In genomic region chr21:16004121-16004520, GRCh38 we compare ENCODE assay signal across 20 cellular contexts.
DNase-seq lines count a peak whose midpoint lies in the region; ATAC-seq, FAIRE-seq and TF ChIP-seq lines count a peak whose summit lies in the region.
"Had no signal": no experiment of that assay in that cellular context is flagged by ENCODE, and none has a peak within 500 bp of the region (broad histone marks: within the 10 kb centered on the region; RNA-seq: fewer than 3 reads in every experiment).

No MANE protein-coding gene starts in this region.

- no peak for TF ChIP-seq POLR2A in IMR-90 (IDR thresholded peaks at IDR 0.05; ENCODE audit: low read depth, low read length)

- no peak overlapping the region for H2AK9ac ChIP-seq in IMR-90 (replicated peaks; ENCODE audit: low read depth, low read length, poor library complexity)

- DNase-seq in IMR-90 (peak; percentile 24), astrocyte (ENCODE audit: low read depth) (no peak), fibroblast of villous mesenchyme (ENCODE audit: low read depth) (peak; percentile 35), skeletal muscle cell (ENCODE audit: low read depth) (peak; percentile 31), left ventricle myocardium superior (no peak), brain microvascular endothelial cell (no peak), WERI-Rb-1 (no peak)
- DNase-seq: C1 segment of cervical spinal cord, DMS79 treated with DMSO at 0.1 percent for 48 hours, KG1, NCI-H1417 treated with DMSO at 0.1 percent for 48 hours, NCI-H1930, NCI-H2171, NCI-H446, NCI-H748 treated with DMSO at 0.1 percent for 48 hours, Peyer's patch had no signal

- peak overlapping the region; percentile 80; the same call in 1 of the 2 replicates for H3K23ac ChIP-seq in IMR-90 (ENCODE audit: low read depth, low read length)

- H3K36me3 Mint-ChIP-seq in astrocyte (ENCODE audit: low read depth, unreplicated experiment): no peaks in the 10 kb centered on the region

- H4K20me1 ChIP-seq in IMR-90 (ENCODE audit: insufficient read depth, low read length): no peaks in the 10 kb centered on the region
- H4K20me1 ChIP-seq in astrocyte (ENCODE audit: insufficient read depth, low read length): no peaks in the 10 kb centered on the region

- no peaks in the 10 kb centered on the region for H3K36me3 ChIP-seq in IMR-90 (ENCODE audit: control insufficient read depth, insufficient read depth, low read length)
- H3K36me3 ChIP-seq in astrocyte (ENCODE audit: insufficient read depth, low read length): no peaks in the 10 kb centered on the region
- no peaks in the 10 kb centered on the region for H3K36me3 ChIP-seq in brain microvascular endothelial cell (replicated peaks)
- H3K36me3 ChIP-seq in WERI-Rb-1: no peaks in the 10 kb centered on the region
- H3K36me3 ChIP-seq: Peyer's patch had no signal

- no peak overlapping the region for H3K4me3 ChIP-seq in IMR-90 (ENCODE audit: insufficient read depth, low read depth, low read length)
- no peak overlapping the region for H3K4me3 ChIP-seq in astrocyte (ENCODE audit: insufficient read depth, low read depth, low read length)
- no peak overlapping the region for H3K4me3 ChIP-seq in fibroblast of villous mesenchyme (ENCODE audit: low read depth, low read length)
- no peak overlapping the region for H3K4me3 ChIP-seq in skeletal muscle cell (ENCODE audit: low read depth, low read length)
- H3K4me3 ChIP-seq in brain microvascular endothelial cell (ENCODE audit: low read depth, low read length): no peak overlapping the region
- no peak overlapping the region for H3K4me3 ChIP-seq in WERI-Rb-1 (ENCODE audit: low read depth, low read length)
- H3K4me3 ChIP-seq: A549, Peyer's patch had no signal

- no peak overlapping the region for H3K27ac Mint-ChIP-seq in astrocyte (ENCODE audit: unreplicated experiment)

- no peaks in the 10 kb centered on the region for H3K4me1 ChIP-seq in IMR-90 (ENCODE audit: control insufficient read depth, insufficient read depth, low read length)
- H3K4me1 ChIP-seq in astrocyte (ENCODE audit: insufficient read depth, low read length): no peaks in the 10 kb centered on the region
- H3K4me1 ChIP-seq: A549, Peyer's patch had no signal

- H3K9me3 ChIP-seq in IMR-90 (ENCODE audit: control insufficient read depth, insufficient read depth, low read length) (no peaks in the 10 kb centered on the region), astrocyte (ENCODE audit: insufficient read depth, low read depth, low read length) (no peaks in the 10 kb centered on the region), WERI-Rb-1 (ENCODE audit: severe bottlenecking) (no peaks in the 10 kb centered on the region)
- H3K9me3 ChIP-seq: A549, Peyer's patch had no signal

- in situ Hi-C loops in IMR-90 (cut with MboI; ENCODE audit: low sequenced_read_pairs): loop anchor here (5.0 kb wide), 1 partner anchor 323 kb away; no protein-coding TSS in a partner anchor
- in situ Hi-C loops in brain microvascular endothelial cell (cut with HindIII; ENCODE audit: low pct_ligation_motif_present, low sequenced_read_pairs): no loop called here

- no peak for TF ChIP-seq RAD21 in IMR-90 (IDR thresholded peaks at IDR 0.05; ENCODE audit: low read length)

- H3K79me1 ChIP-seq in IMR-90 (ENCODE audit: low read depth in 1 of 2, low read length in 2 of 2): no peaks in the 10 kb centered on the region

- CTCF ChIA-PET in IMR-90 (lab: Yijun Ruan, JAX): interaction anchor here (1.5 kb wide), 1 partner anchor 19 kb away, joined by 4 read pairs; no protein-coding TSS in a partner anchor

- no peak overlapping the region for H2AFZ ChIP-seq in IMR-90 (replicated peaks; ENCODE audit: low read length, poor library complexity)
- H2AFZ ChIP-seq in astrocyte (ENCODE audit: low read depth, low read length): peak overlapping the region; percentile 32

- no peak overlapping the region for H2AK5ac ChIP-seq in IMR-90 (ENCODE audit: low read depth, low read length)

- no peaks in the 10 kb centered on the region for H3K9me3 Mint-ChIP-seq in astrocyte (ENCODE audit: unreplicated experiment)

- H4K91ac ChIP-seq in IMR-90 (ENCODE audit: insufficient read depth, low read depth, low read length): no peak overlapping the region

- H3K9ac ChIP-seq in IMR-90 (ENCODE audit: low read depth, low read length) (no peak overlapping the region), astrocyte (ENCODE audit: low read length) (no peak overlapping the region)

- H2BK15ac ChIP-seq in IMR-90 (ENCODE audit: low read depth, low read length): no peak overlapping the region

- H3K9me1 ChIP-seq in IMR-90 (ENCODE audit: insufficient read depth, low read length): peaks cover 3% of the 10 kb centered on the region; the same call in 1 of the 2 replicates

- no peak overlapping the region for H4K5ac ChIP-seq in IMR-90 (ENCODE audit: low read depth, low read length)

- H3K14ac ChIP-seq in IMR-90 (replicated peaks; ENCODE audit: low read depth, low read length): no peak overlapping the region

- H3K4me3 Mint-ChIP-seq in astrocyte (ENCODE audit: unreplicated experiment): no peak overlapping the region

- H3K79me2 ChIP-seq in astrocyte (ENCODE audit: insufficient read depth, low read length): no peaks in the 10 kb centered on the region

- H3K4me1 Mint-ChIP-seq in astrocyte (ENCODE audit: low read depth, unreplicated experiment): no peaks in the 10 kb centered on the region

- no peak overlapping the region for H3K56ac ChIP-seq in IMR-90 (ENCODE audit: extremely low read depth, insufficient read depth, low read length)

- H2BK20ac ChIP-seq in IMR-90 (ENCODE audit: low read depth, low read length): no peak overlapping the region

- no peak overlapping the region for H3K4ac ChIP-seq in IMR-90 (ENCODE audit: low read depth, low read length)

- no peak overlapping the region for H4K8ac ChIP-seq in IMR-90 (ENCODE audit: low read depth in 2 of 2, low read length in 2 of 2)

- peak overlapping the region; percentile 2; the same call in 1 of the 2 replicates for H3K4me2 ChIP-seq in IMR-90 (ENCODE audit: low read depth, low read length)
- H3K4me2 ChIP-seq in astrocyte (ENCODE audit: low read length): no peak overlapping the region
- H3K4me2 ChIP-seq: A549 had no signal

- no peak overlapping the region for H3K18ac ChIP-seq in IMR-90 (ENCODE audit: low read depth, low read length)

- H3K27me3 ChIP-seq in IMR-90 (ENCODE audit: control insufficient read depth, insufficient read depth, low read length) (no peaks in the 10 kb centered on the region), astrocyte (ENCODE audit: insufficient read depth, low read length) (no peaks in the 10 kb centered on the region), brain microvascular endothelial cell (replicated peaks) (no peaks in the 10 kb centered on the region), WERI-Rb-1 (ENCODE audit: insufficient read depth, low read depth, severe bottlenecking) (no peaks in the 10 kb centered on the region)
- H3K27me3 ChIP-seq: Peyer's patch had no signal

- no TSS peak for BruUV-seq in IMR-90 (replicated peaks; lab: Mats Ljungman, UMichigan)

- H2BK5ac ChIP-seq in IMR-90 (ENCODE audit: low read depth, low read length, poor library complexity, severe bottlenecking): no peak overlapping the region

- no peak overlapping the region for H3K27ac ChIP-seq in IMR-90 (ENCODE audit: insufficient read depth, low read length)
- no peak overlapping the region for H3K27ac ChIP-seq in astrocyte (ENCODE audit: low read depth, low read length)
- no peak overlapping the region for H3K27ac ChIP-seq in brain microvascular endothelial cell
- H3K27ac ChIP-seq in WERI-Rb-1: no peak overlapping the region
- H3K27ac ChIP-seq: A549, Peyer's patch had no signal

- peak; percentile 32; the same call in 1 of the 2 replicates for ATAC-seq in IMR-90 (ENCODE audit: low read depth)
- ATAC-seq in left ventricle myocardium superior: no peak
- ATAC-seq in HG02759 (IDR thresholded peaks at IDR 0.05; ENCODE audit: unreplicated experiment): no peak
- ATAC-seq: A549, HCT116, Right ventricle myocardium inferior had no signal

- H3K27me3 Mint-ChIP-seq in astrocyte (ENCODE audit: low read depth, unreplicated experiment): no peaks in the 10 kb centered on the region

- no peak for FAIRE-seq in astrocyte (lab: Jason Lieb, UNC)
- FAIRE-seq: A549 had no signal

- POLR2A ChIA-PET in IMR-90 (lab: Charles Lee; ENCODE audit: unreplicated experiment): no interaction called here

- H2BK120ac ChIP-seq in IMR-90 (ENCODE audit: low read depth, low read length): no peak overlapping the region

- no peak for TF ChIP-seq CTCF in IMR-90 (conservative IDR thresholded peaks at IDR 0.05; ENCODE audit: low read depth, low read length)
- no peak for TF ChIP-seq CTCF in astrocyte (IDR thresholded peaks at IDR 0.05; ENCODE audit: insufficient read depth, low read depth, low read length)
- no peak for TF ChIP-seq CTCF in fibroblast of villous mesenchyme (IDR thresholded peaks at IDR 0.05; ENCODE audit: insufficient read depth, low read depth, low read length)
- no peak for TF ChIP-seq CTCF in brain microvascular endothelial cell (IDR thresholded peaks at IDR 0.05; ENCODE audit: low read depth, low read length, missing control alignments)
- no peak for TF ChIP-seq CTCF in WERI-Rb-1 (IDR thresholded peaks at IDR 0.05; ENCODE audit: low read depth, low read length)

- dilution Hi-C loops in IMR-90 (cut with HindIII; ENCODE audit: low sequenced_read_pairs, unreplicated experiment): no loop called here

- intact Hi-C loops in IMR-90 (cut with micrococcal nuclease) (loop anchor here (5.0 kb wide), 2 partner anchors 73 to 253 kb away; no protein-coding TSS in a partner anchor), left ventricle myocardium superior (cut with micrococcal nuclease) (no loop called here)

- WGBS in IMR-90 (ENCODE audit: extremely low coverage in 2 of 2, insufficient read length in 1 of 2), 2 experiments: no CpG with 5 or more reads among the region's 4 CpGs

TF ChIP-seq in IMR-90, 13 proteins besides CTCF, POLR2A, EP300 and RAD21 (continues in another document):
- TF ChIP-seq NFE2L2 (IDR thresholded peaks at IDR 0.05; ENCODE audit: low read depth, low read length) (no peak), CHD1 (IDR thresholded peaks at IDR 0.05; ENCODE audit: low read depth, low read length) (no peak), CEBPB (IDR thresholded peaks at IDR 0.05; ENCODE audit: low read depth, low read length) (no peak), SMC3 (IDR thresholded peaks at IDR 0.05; ENCODE audit: low read depth, low read length) (no peak), MAZ (IDR thresholded peaks at IDR 0.05; ENCODE audit: borderline replicate concordance, low read depth, low read length) (no peak), MAFK (IDR thresholded peaks at IDR 0.05; ENCODE audit: low read depth, low read length) (no peak), RFX5 (IDR thresholded peaks at IDR 0.05; ENCODE audit: low read depth, low read length) (no peak), FOS (IDR thresholded peaks at IDR 0.05; ENCODE audit: low read depth, low read length) (no peak)
- TF ChIP-seq, protein P1, sequence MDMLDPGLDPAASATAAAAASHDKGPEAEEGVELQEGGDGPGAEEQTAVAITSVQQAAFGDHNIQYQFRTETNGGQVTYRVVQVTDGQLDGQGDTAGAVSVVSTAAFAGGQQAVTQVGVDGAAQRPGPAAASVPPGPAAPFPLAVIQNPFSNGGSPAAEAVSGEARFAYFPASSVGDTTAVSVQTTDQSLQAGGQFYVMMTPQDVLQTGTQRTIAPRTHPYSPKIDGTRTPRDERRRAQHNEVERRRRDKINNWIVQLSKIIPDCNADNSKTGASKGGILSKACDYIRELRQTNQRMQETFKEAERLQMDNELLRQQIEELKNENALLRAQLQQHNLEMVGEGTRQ (IDR thresholded peaks at IDR 0.05; ENCODE audit: low read depth, low read length): no peak

Comparison
In these comparisons a context has a peak if more than half of its experiments do, and no peak if none do; other contexts are left out.
1. DNase-seq: peak in IMR-90 (single experiment), fibroblast of villous mesenchyme (single experiment) and skeletal muscle cell (single experiment); none in astrocyte (single experiment), left ventricle myocardium superior (single experiment), brain microvascular endothelial cell (single experiment) and WERI-Rb-1 (single experiment).